Comparison of ENCODE assay signal across 6 cellular contexts in the genomic region with DNA sequence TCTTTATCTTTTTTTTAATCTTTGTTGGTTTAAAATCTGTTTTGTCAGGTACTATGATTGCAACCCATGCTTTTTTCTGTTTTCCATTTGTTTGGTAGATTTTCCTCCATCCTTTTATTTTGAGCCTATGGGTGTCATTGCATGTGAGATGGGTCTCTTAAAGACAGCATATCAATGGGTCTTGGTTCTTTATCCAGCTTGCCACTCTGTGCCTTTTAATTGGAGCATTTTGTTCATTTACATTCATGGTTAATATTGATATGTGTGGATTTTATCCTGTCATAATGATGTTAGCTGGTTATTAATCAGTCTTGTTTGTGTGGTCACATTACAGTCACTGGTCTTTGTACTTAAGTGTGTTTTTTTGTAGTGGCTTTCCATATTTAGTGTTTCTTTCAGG.
"Had no signal": no experiment of that assay in that cellular context is flagged by ENCODE, and none has a peak within 500 bp of the region (broad histone marks: within the 10 kb centered on the region; RNA-seq: fewer than 3 reads in every experiment).

No MANE protein-coding gene starts in this region.

- DNase-seq: IMR-90, KBM-7, KG1 had no signal

- H3K27ac ChIP-seq: HL-60 had no signal

- ATAC-seq: HepG2, K562 had no signal

- H3K4me3 ChIP-seq: K562 had no signal
